7 cellular contexts compared by ENCODE assay signal in the genomic region with DNA sequence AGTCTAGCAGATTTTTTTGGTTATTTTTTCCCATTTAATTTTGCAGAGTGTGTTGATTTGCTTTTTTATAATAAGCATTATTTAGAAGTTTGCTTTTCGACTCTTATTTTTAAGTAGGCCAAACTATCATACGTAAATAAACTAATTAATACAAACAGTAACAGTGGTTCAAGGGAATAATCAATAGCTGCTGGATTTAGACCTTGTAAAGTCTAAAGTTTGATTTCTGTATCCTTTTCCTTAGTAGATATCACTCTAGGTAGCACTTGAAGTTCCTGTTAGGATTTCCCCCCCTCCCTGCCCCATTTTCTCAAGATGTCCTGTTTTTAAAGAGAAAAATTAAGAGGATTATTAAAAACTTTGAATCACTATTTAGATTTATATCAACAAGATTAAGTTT.
"Had no signal": no experiment of that assay in that cellular context is flagged by ENCODE, and none has a peak within 500 bp of the region (broad histone marks: within the 10 kb centered on the region; RNA-seq: fewer than 3 reads in every experiment).

No MANE protein-coding gene starts in this region.

- ATAC-seq: GM12878 had no signal

- FAIRE-seq: GM12878, GM12891, GM12892, GM18507, GM19239 had no signal

- H3K4me3 ChIP-seq: GM12878 had no signal

- DNase-seq: GDM1, GF-D8 had no signal
